8 cellular contexts compared by ENCODE assay signal in genomic region chr20:36465109-36466080, GRCh38.
DNase-seq lines count a peak whose midpoint lies in the region; ATAC-seq and TF ChIP-seq lines count a peak whose summit lies in the region.

No MANE protein-coding gene starts in this region.

- peak overlapping the region; percentile 72 for H3K27ac ChIP-seq in cingulate gyrus (ENCODE audit: low read depth, low read length)
- peak overlapping the region; percentile 68 for H3K27ac ChIP-seq in mesodermal cell (ENCODE audit: low read depth, low read length, severe bottlenecking)
- peak overlapping the region; percentile 7 to 66 for H3K27ac ChIP-seq in testis

- DNase-seq in AG20443 (ENCODE audit: low spot score) (peak; percentile 88), HuH-7 (ENCODE audit: low spot score) (peak; percentile 48), WTC11 (ENCODE audit: low spot score) (no peak), testis (no peak)

- peaks cover 61% of the 10 kb centered on the region for H3K4me1 ChIP-seq in mesodermal cell (ENCODE audit: control insufficient read depth, insufficient read depth, low read length, poor library complexity, severe bottlenecking)
- H3K4me1 ChIP-seq in testis: peaks cover 62% of the 10 kb centered on the region

- CTCF ChIA-PET in WTC11 (lab: Charles Lee): interaction anchor here (0.5 to 2.7 kb wide), 10 partner anchors 10 to 263 kb away, joined by 3 to 10 read pairs (median 4); no protein-coding TSS in a partner anchor

- H3K9me3 ChIP-seq in mesodermal cell (ENCODE audit: control insufficient read depth, low read length): no peaks in the 10 kb centered on the region
- H3K9me3 ChIP-seq in testis: no peaks in the 10 kb centered on the region

- no peaks in the 10 kb centered on the region for H3K9me3 Mint-ChIP-seq in WTC11

- TF ChIP-seq CTCF in WTC11 (IDR thresholded peaks at IDR 0.05) (no peak), testis (IDR thresholded peaks at IDR 0.05) (no peak)

- H3K4me1 Mint-ChIP-seq in WTC11: peaks cover 50% of the 10 kb centered on the region

- no peak overlapping the region for H3K4me3 Mint-ChIP-seq in WTC11

- POLR2A ChIA-PET in WTC11 (lab: Charles Lee): interaction anchor here (1.5 kb wide), 1 partner anchor 27 kb away, joined by 3 read pairs; no protein-coding TSS in a partner anchor

- H3K27me3 Mint-ChIP-seq in WTC11 (ENCODE audit: low read depth): no peaks in the 10 kb centered on the region; the same call in 1 of the 2 replicates

- H3K36me3 Mint-ChIP-seq in WTC11: no peaks in the 10 kb centered on the region

- peak overlapping the region; percentile 65; the same call in 1 of the 2 replicates for H3K27ac Mint-ChIP-seq in WTC11

- intact Hi-C loops in testis (cut with DNase I; ENCODE audit: low total_unique reads): no loop called here

- peak; percentile 2; the same call in 1 of the 2 replicates for ATAC-seq in WTC11
- no peak for ATAC-seq in HG03159 (IDR thresholded peaks at IDR 0.05; ENCODE audit: unreplicated experiment)
- no peak for ATAC-seq in HG03039 (IDR thresholded peaks at IDR 0.05; ENCODE audit: unreplicated experiment)

- WGBS in mesodermal cell (ENCODE audit: insufficient coverage in 2 of 2), 2 experiments: 27 to 43% methylated on average over 6 of the region's 12 CpGs
- 52 to 55% methylated on average over 12 of the region's 12 CpGs for WGBS in testis, 2 donors

- H3K27me3 ChIP-seq in testis: no peaks in the 10 kb centered on the region

- no peak overlapping the region for H3K4me3 ChIP-seq in mesodermal cell (ENCODE audit: extremely low read depth, insufficient read depth, low read length, poor library complexity, severe bottlenecking)
- H3K4me3 ChIP-seq in testis: no peak overlapping the region

- TF ChIP-seq POLR2A in testis (IDR thresholded peaks at IDR 0.05): no peak

- H3K36me3 ChIP-seq in mesodermal cell (ENCODE audit: control insufficient read depth, insufficient read depth, low read length) (peaks cover 42% of the 10 kb centered on the region), testis (ENCODE audit: low read depth, missing control alignments) (no peaks in the 10 kb centered on the region)

TF ChIP-seq in WTC11, 78 proteins besides CTCF, POLR2A, EP300 and RAD21:
- TF ChIP-seq ZNF416 (CRISPR knock-in tag; IDR thresholded peaks at IDR 0.05): no peak
- no peak for TF ChIP-seq ATF6 (CRISPR knock-in tag; IDR thresholded peaks at IDR 0.05)
- TF ChIP-seq ESRRA (CRISPR knock-in tag; IDR thresholded peaks at IDR 0.05; ENCODE audit: borderline replicate concordance): no peak
- no peak for TF ChIP-seq SMAD3 (CRISPR knock-in tag; IDR thresholded peaks at IDR 0.05; ENCODE audit: borderline replicate concordance)
- TF ChIP-seq HMGXB4 (CRISPR knock-in tag; IDR thresholded peaks at IDR 0.05): no peak
- TF ChIP-seq ARID4B (CRISPR knock-in tag; IDR thresholded peaks at IDR 0.05; ENCODE audit: borderline replicate concordance): no peak
- no peak for TF ChIP-seq ERG (CRISPR knock-in tag; IDR thresholded peaks at IDR 0.05)
- TF ChIP-seq FOXK1 (CRISPR knock-in tag; IDR thresholded peaks at IDR 0.05): no peak
- no peak for TF ChIP-seq E2F1 (CRISPR knock-in tag; IDR thresholded peaks at IDR 0.05)
- no peak for TF ChIP-seq SP1 (CRISPR knock-in tag; conservative IDR thresholded peaks at IDR 0.05)

Comparison
In these comparisons a context has a peak if more than half of its experiments do, and no peak if none do; other contexts are left out.
1. DNase-seq: peak in AG20443 (single experiment) and HuH-7 (single experiment); none in WTC11 (single experiment) and testis (single experiment).
2. Peak in every context shown above with its lines, with median percentiles within 50 percentile points of each other: H3K27ac ChIP-seq.